In the genomic region with DNA sequence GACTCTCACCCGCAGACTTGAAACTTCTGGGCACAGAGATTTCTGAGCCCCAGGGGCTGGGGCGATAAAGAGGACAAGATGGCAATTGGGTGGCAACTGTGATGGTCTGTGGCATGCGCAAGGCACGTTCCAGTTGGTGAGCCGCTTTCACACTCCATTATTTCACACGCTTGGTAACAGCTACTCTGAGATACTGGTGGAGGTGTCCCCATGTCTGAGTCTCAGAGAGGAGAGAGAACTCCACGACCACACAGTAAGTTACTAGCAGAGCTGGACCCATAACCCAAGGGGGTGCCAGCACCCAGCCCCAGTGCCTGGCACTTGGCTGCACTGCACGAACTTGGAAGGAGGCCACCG, we compare ENCODE assay signal across 1 cellular context.
TF ChIP-seq lines count a peak whose summit lies in the region.

No MANE protein-coding gene starts in this region.

TF ChIP-seq in GM12878, 131 proteins besides CTCF, POLR2A, EP300 and RAD21:
- no peak for TF ChIP-seq SPI1 (IDR thresholded peaks at IDR 0.05; ENCODE audit: borderline replicate concordance, insufficient read depth, low read depth, low read length)
- no peak for TF ChIP-seq IRF4 (IDR thresholded peaks at IDR 0.05; ENCODE audit: low read depth, low read length)
- TF ChIP-seq FOS (IDR thresholded peaks at IDR 0.05; ENCODE audit: borderline replicate concordance, extremely low read depth, insufficient read length): no peak
- TF ChIP-seq, protein P1, sequence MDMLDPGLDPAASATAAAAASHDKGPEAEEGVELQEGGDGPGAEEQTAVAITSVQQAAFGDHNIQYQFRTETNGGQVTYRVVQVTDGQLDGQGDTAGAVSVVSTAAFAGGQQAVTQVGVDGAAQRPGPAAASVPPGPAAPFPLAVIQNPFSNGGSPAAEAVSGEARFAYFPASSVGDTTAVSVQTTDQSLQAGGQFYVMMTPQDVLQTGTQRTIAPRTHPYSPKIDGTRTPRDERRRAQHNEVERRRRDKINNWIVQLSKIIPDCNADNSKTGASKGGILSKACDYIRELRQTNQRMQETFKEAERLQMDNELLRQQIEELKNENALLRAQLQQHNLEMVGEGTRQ (IDR thresholded peaks at IDR 0.05; ENCODE audit: borderline replicate concordance, low read depth, low read length): no peak
